8 cellular contexts compared by ENCODE assay signal in the genomic region with DNA sequence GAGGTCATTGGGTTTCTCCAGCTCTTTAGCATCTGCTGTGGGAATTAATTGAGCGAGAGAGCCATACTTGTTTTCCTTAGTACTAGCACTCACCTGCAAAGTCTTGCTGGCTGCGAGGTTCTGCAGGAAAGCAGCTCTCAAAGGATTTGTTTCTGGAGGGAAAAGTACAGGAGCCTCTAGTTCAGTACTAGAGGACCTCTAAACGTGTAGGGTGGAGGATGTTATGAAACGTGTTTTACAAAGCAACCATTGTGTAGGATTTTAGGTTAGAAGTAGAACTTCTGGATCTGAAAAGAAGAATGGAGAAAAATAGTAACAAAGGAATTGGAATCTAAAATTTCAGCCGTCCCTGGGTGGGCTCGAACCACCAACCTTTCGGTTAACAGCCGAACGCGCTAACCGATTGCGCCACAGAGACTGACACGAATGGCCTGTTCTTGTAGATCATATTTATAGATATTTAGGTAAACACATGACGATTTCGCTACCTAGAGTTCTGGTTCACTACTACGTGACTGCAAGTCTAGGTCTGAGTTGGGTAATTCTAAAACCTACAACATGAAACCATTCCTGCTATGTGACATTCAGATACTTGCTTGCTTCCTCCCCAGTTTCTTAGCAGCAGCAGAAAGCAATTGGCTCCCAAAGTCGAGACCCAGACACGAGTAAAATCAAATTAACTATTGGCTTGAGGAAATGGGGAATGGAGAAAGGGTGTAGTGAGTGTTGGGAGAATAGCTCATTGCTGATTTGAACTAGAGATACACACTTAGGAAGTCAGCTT.
DNase-seq lines count a peak whose midpoint lies in the region; ATAC-seq and TF ChIP-seq lines count a peak whose summit lies in the region.

No MANE protein-coding gene starts in this region.

- no peaks in the 10 kb centered on the region for H3K9me3 Mint-ChIP-seq in activated CD4-positive, alpha-beta memory T cell treated with anti-CD3 and anti-CD28 coated beads, Interleukin-2, amount 10 ng/mL, durations not matched to agents 7 days and 5 days
- no peaks in the 10 kb centered on the region for H3K9me3 Mint-ChIP-seq in stimulated activated naive CD8-positive, alpha-beta T cell treated with anti-CD3 and anti-CD28 coated beads, Interleukin-15, amount 100 ng/mL, for 72 hours

- H3K27ac ChIP-seq in aorta (ENCODE audit: low read depth in 1 of 2, low read length in 2 of 2) = no peak overlapping the region
- no peak overlapping the region for H3K27ac ChIP-seq in psoas muscle

- H3K4me1 ChIP-seq in iPS-15b (ENCODE audit: control insufficient read depth, insufficient read depth, low read length) = no peaks in the 10 kb centered on the region
- no peaks in the 10 kb centered on the region for H3K4me1 ChIP-seq in aorta (ENCODE audit: control insufficient read depth in 1 of 2, insufficient read depth in 2 of 2, low read length in 2 of 2)
- no peaks in the 10 kb centered on the region for H3K4me1 ChIP-seq in psoas muscle

- peaks cover 19% of the 10 kb centered on the region for H3K4me1 Mint-ChIP-seq in activated CD4-positive, alpha-beta memory T cell treated with anti-CD3 and anti-CD28 coated beads, Interleukin-2, amount 10 ng/mL, durations not matched to agents 7 days and 5 days
- peaks cover 15% of the 10 kb centered on the region for H3K4me1 Mint-ChIP-seq in stimulated activated naive CD8-positive, alpha-beta T cell treated with anti-CD3 and anti-CD28 coated beads, Interleukin-15, amount 100 ng/mL, for 72 hours

- CTCF ChIA-PET in activated CD4-positive, alpha-beta memory T cell treated with anti-CD3 and anti-CD28 coated beads, Interleukin-2, amount 10 ng/mL, durations not matched to agents 7 days and 5 days (lab: Charles Lee) = interaction anchor here (1.0 to 1.9 kb wide), 2 partner anchors 10 to 28 kb away, joined by 4 to 6 read pairs; no protein-coding TSS in a partner anchor

- H3K27ac Mint-ChIP-seq in activated CD4-positive, alpha-beta memory T cell treated with anti-CD3 and anti-CD28 coated beads, Interleukin-2, amount 10 ng/mL, durations not matched to agents 7 days and 5 days = peak overlapping the region; percentile 5
- H3K27ac Mint-ChIP-seq in stimulated activated naive CD8-positive, alpha-beta T cell treated with anti-CD3 and anti-CD28 coated beads, Interleukin-15, amount 100 ng/mL, for 72 hours = peak overlapping the region; percentile 33 to 94

- H3K27me3 Mint-ChIP-seq in activated CD4-positive, alpha-beta memory T cell treated with anti-CD3 and anti-CD28 coated beads, Interleukin-2, amount 10 ng/mL, durations not matched to agents 7 days and 5 days = peaks cover 35% of the 10 kb centered on the region
- peaks cover 54% of the 10 kb centered on the region for H3K27me3 Mint-ChIP-seq in stimulated activated naive CD8-positive, alpha-beta T cell treated with anti-CD3 and anti-CD28 coated beads, Interleukin-15, amount 100 ng/mL, for 72 hours

- 59 to 61% methylated on average over 18 of the region's 18 CpGs for WGBS in aorta, 2 donors
- 32 to 40% (median 36%) methylated on average over 18 of the region's 18 CpGs for WGBS in psoas muscle, 3 donors

- intact Hi-C loops in aorta (cut with DNase I) = no loop called here
- intact Hi-C loops in psoas muscle (cut with DNase I) = no loop called here

- H3K36me3 Mint-ChIP-seq in activated CD4-positive, alpha-beta memory T cell treated with anti-CD3 and anti-CD28 coated beads, Interleukin-2, amount 10 ng/mL, durations not matched to agents 7 days and 5 days (ENCODE audit: low read depth) = no peaks in the 10 kb centered on the region

- peak overlapping the region; percentile 60 for H3K9ac ChIP-seq in iPS-15b (ENCODE audit: low read depth, low read length)

- H3K27me3 ChIP-seq in iPS-15b (ENCODE audit: control insufficient read depth, insufficient read depth, low read length) = peaks cover 33% of the 10 kb centered on the region
- peaks cover 0 to 2% of the 10 kb centered on the region in 2 donors for H3K27me3 ChIP-seq in aorta (ENCODE audit: control insufficient read depth in 1 of 2, insufficient read depth in 2 of 2, low read length in 1 of 2)
- peaks cover 5 to 56% (median 6%) of the 10 kb centered on the region in 3 donors for H3K27me3 ChIP-seq in psoas muscle (ENCODE audit: insufficient read depth in 3 of 3, low read length in 2 of 3)

- peak; percentile 83 for ATAC-seq in stimulated activated naive CD8-positive, alpha-beta T cell treated with anti-CD3 and anti-CD28 coated beads, Interleukin-15, amount 100 ng/mL, for 72 hours
- ATAC-seq in aorta (ENCODE audit: low FRiP score) = no peak
- no peak for ATAC-seq in psoas muscle

- H3K9me3 ChIP-seq in iPS-15b (ENCODE audit: control insufficient read depth, insufficient read depth, low read length) = no peaks in the 10 kb centered on the region
- peaks cover 3% of the 10 kb centered on the region for H3K9me3 ChIP-seq in aorta (ENCODE audit: control insufficient read depth, low read length)
- H3K9me3 ChIP-seq in psoas muscle = no peaks in the 10 kb centered on the region

- POLR2A ChIA-PET in activated CD4-positive, alpha-beta memory T cell treated with anti-CD3 and anti-CD28 coated beads, Interleukin-2, amount 10 ng/mL, durations not matched to agents 7 days and 5 days (lab: Charles Lee) = interaction anchor here (1.3 kb wide), 1 partner anchor 10 kb away, joined by 5 read pairs; no protein-coding TSS in a partner anchor

- H3K36me3 ChIP-seq in iPS-15b (ENCODE audit: control insufficient read depth, insufficient read depth, low read length) = no peaks in the 10 kb centered on the region
- H3K36me3 ChIP-seq in aorta (ENCODE audit: control insufficient read depth in 1 of 2, insufficient read depth in 2 of 2, low read length in 1 of 2) = no peaks in the 10 kb centered on the region
- H3K36me3 ChIP-seq in psoas muscle (ENCODE audit: insufficient read depth in 1 of 2, low read depth in 1 of 2) = no peaks in the 10 kb centered on the region

- DNase-seq in activated T-cell treated with anti-CD3 and anti-CD28 coated beads for 24 hours (ENCODE audit: low read depth) (peak; percentile 44), activated T-cell treated with anti-CD3 and anti-CD28 coated beads for 4 hours (no peak), GF-D8 (lab: John Stamatoyannopoulos, UW) (no peak), aorta (no peak), psoas muscle (no peak)
- DNase-seq in activated CD4-positive, alpha-beta memory T cell treated with anti-CD3 and anti-CD28 coated beads, Interleukin-2, amount 10 ng/mL, durations not matched to agents 7 days and 5 days = peak; percentile 33
- DNase-seq in stimulated activated naive CD8-positive, alpha-beta T cell treated with anti-CD3 and anti-CD28 coated beads, Interleukin-15, amount 100 ng/mL, for 72 hours = peak; percentile 33 to 65

- H3K4me3 ChIP-seq in iPS-15b (ENCODE audit: low read depth, low read length) (peak overlapping the region; percentile 74), aorta (ENCODE audit: low read length in 2 of 2) (no peak overlapping the region), psoas muscle (no peak overlapping the region)

- H3K4me3 Mint-ChIP-seq in activated CD4-positive, alpha-beta memory T cell treated with anti-CD3 and anti-CD28 coated beads, Interleukin-2, amount 10 ng/mL, durations not matched to agents 7 days and 5 days = peak overlapping the region; percentile 36
- H3K4me3 Mint-ChIP-seq in stimulated activated naive CD8-positive, alpha-beta T cell treated with anti-CD3 and anti-CD28 coated beads, Interleukin-15, amount 100 ng/mL, for 72 hours = peak overlapping the region; percentile 52 to 71

- no peak for TF ChIP-seq CTCF in psoas muscle (IDR thresholded peaks at IDR 0.05)

Comparison
In these comparisons a context has a peak if more than half of its experiments do, and no peak if none do; other contexts are left out.
1. DNase-seq: peak in activated T-cell treated with anti-CD3 and anti-CD28 coated beads for 24 hours (single experiment), activated CD4-positive, alpha-beta memory T cell treated with anti-CD3 and anti-CD28 coated beads, Interleukin-2, amount 10 ng/mL, durations not matched to agents 7 days and 5 days (single experiment) and stimulated activated naive CD8-positive, alpha-beta T cell treated with anti-CD3 and anti-CD28 coated beads, Interleukin-15, amount 100 ng/mL, for 72 hours (2 of 2); none in activated T-cell treated with anti-CD3 and anti-CD28 coated beads for 4 hours (single experiment), GF-D8 (single experiment), aorta (0 of 2) and psoas muscle (0 of 2).